7 cellular contexts compared by ENCODE assay signal in genomic region chr1:23593556-23594148, GRCh38. TPM values are rescaled to one million over a fixed set of nuclear protein-coding genes. Genes with fewer than 3 reads are reported as not detected.
A peak's percentile ranks its signal among the peaks of the same experiment; 100 is the strongest.
DNase-seq lines count a peak whose midpoint lies in the region; ATAC-seq and TF ChIP-seq lines count a peak whose summit lies in the region.

No MANE protein-coding gene starts in this region.

- TF ChIP-seq CTCF in GM06990 (IDR thresholded peaks at IDR 0.05; ENCODE audit: insufficient read depth, low read length, poor library complexity, severe bottlenecking), result no peak
- TF ChIP-seq CTCF in body of pancreas (IDR thresholded peaks at IDR 0.05), result no peak

- H3K4me3 ChIP-seq in GM06990 (replicated peaks; ENCODE audit: low read depth, low read length), result no peak overlapping the region; the same call in 1 of the 2 replicates
- no peak overlapping the region for H3K4me3 ChIP-seq in body of pancreas

- 37 to 64% methylated on average over 2 to 6 of the region's 6 CpGs for WGBS in body of pancreas, 2 donors

- H3K4me1 ChIP-seq in body of pancreas, result peaks cover 32% of the 10 kb centered on the region

- in situ Hi-C loops in KBM-7 (cut with MboI; ENCODE audit: low pct_unique_long_range_greater_than_20kb, low sequenced_read_pairs), result no loop called here

- H3K36me3 ChIP-seq in GM06990 (ENCODE audit: control insufficient read depth, insufficient read depth, low read length) (no peaks in the 10 kb centered on the region), body of pancreas (replicated peaks in 1 of 2; ENCODE audit: insufficient read depth in 1 of 2, low read depth in 2 of 2) (no peaks in the 10 kb centered on the region)

- peak overlapping the region; percentile 15 to 77 (median 72) for H3K27ac ChIP-seq in body of pancreas

- H3K9me3 ChIP-seq in body of pancreas, result no peaks in the 10 kb centered on the region

- intact Hi-C loops in body of pancreas (cut with DNase I), result no loop called here

- ATAC-seq in body of pancreas (peak; percentile 91), GM19455 (IDR thresholded peaks at IDR 0.05; ENCODE audit: unreplicated experiment) (no peak)

- DNase-seq in GM06990 (ENCODE audit: extremely low read depth, insufficient read length) (peak; percentile 70), NCI-H146 (lab: John Stamatoyannopoulos, UW) (peak; percentile 78), body of pancreas (peak; percentile 77 to 91 (median 85)), renal cortical epithelial cell (ENCODE audit: low read depth) (peak; percentile 64), KBM-7 (no peak)
- no peak for DNase-seq in effector CD8-positive, alpha-beta T cell (lab: John Stamatoyannopoulos, UW)

- H3K27me3 ChIP-seq in GM06990 (replicated peaks; ENCODE audit: control insufficient read depth, insufficient read depth, low read length) (no peaks in the 10 kb centered on the region), body of pancreas (no peaks in the 10 kb centered on the region)

- no peak for TF ChIP-seq POLR2A in body of pancreas (IDR thresholded peaks at IDR 0.05)

RNA-seq across cellular contexts. Expression of gene ID3, which starts 34.4 kb away (rescaled TPM):
- total RNA-seq in body of pancreas, result 100 to 1,000 TPM in 1 of 2 donors, 10 to 100 TPM in 1; 65.9 to 118 TPM
- total RNA-seq in renal cortical epithelial cell, result 29.9 and 65.3 TPM in 2 replicates

Comparison
In these comparisons a context has a peak if more than half of its experiments do, and no peak if none do; other contexts are left out.
1. DNase-seq: peak in GM06990 (single experiment), NCI-H146 (single experiment), body of pancreas (4 of 4) and renal cortical epithelial cell (single experiment); none in effector CD8-positive, alpha-beta T cell (single experiment) and KBM-7 (single experiment).